Comparison of ENCODE assay signal across 8 cellular contexts in genomic region chr15:55917881-55918296, GRCh38.
DNase-seq lines count a peak whose midpoint lies in the region; ATAC-seq and TF ChIP-seq lines count a peak whose summit lies in the region.

No MANE protein-coding gene starts in this region.

- H3K36me3 ChIP-seq in MM.1S (replicated peaks; ENCODE audit: insufficient read depth, low read length), result no peaks in the 10 kb centered on the region
- no peaks in the 10 kb centered on the region for H3K36me3 ChIP-seq in WERI-Rb-1

- H3K4me3 ChIP-seq in MM.1S (ENCODE audit: low read length), result no peak overlapping the region
- no peak overlapping the region for H3K4me3 ChIP-seq in WERI-Rb-1 (ENCODE audit: low read depth, low read length)
- no peak overlapping the region for H3K4me3 ChIP-seq in right cardiac atrium (ENCODE audit: low read length)

- no peaks in the 10 kb centered on the region for H3K27me3 Mint-ChIP-seq in type B pancreatic cell

- H3F3A ChIP-seq in MM.1S (ENCODE audit: insufficient read depth, low read length), result no peaks in the 10 kb centered on the region

- H3K4me1 Mint-ChIP-seq in type B pancreatic cell (ENCODE audit: unreplicated experiment), result peaks cover 7% of the 10 kb centered on the region

- no peak overlapping the region for H3K4me3 Mint-ChIP-seq in type B pancreatic cell

- H3K9me3 ChIP-seq in MM.1S (replicated peaks; ENCODE audit: insufficient read depth, low read length) (no peaks in the 10 kb centered on the region), WERI-Rb-1 (ENCODE audit: severe bottlenecking) (no peaks in the 10 kb centered on the region), right cardiac atrium (ENCODE audit: control insufficient read depth, low read length) (no peaks in the 10 kb centered on the region)

- no peak overlapping the region for H3K27ac Mint-ChIP-seq in type B pancreatic cell

- ATAC-seq in right cardiac atrium, result peak; percentile 55 to 63

- H2AFZ ChIP-seq in MM.1S (ENCODE audit: low read length), result no peak overlapping the region

- no peak overlapping the region for H3K27ac ChIP-seq in MM.1S (ENCODE audit: low read length)
- H3K27ac ChIP-seq in WERI-Rb-1, result no peak overlapping the region
- H3K27ac ChIP-seq in right cardiac atrium (ENCODE audit: low read length), result no peak overlapping the region

- H3K27me3 ChIP-seq in MM.1S (replicated peaks; ENCODE audit: insufficient read depth, low read length) (no peaks in the 10 kb centered on the region), WERI-Rb-1 (ENCODE audit: insufficient read depth, low read depth, severe bottlenecking) (no peaks in the 10 kb centered on the region), right cardiac atrium (ENCODE audit: control insufficient read depth, insufficient read depth) (no peaks in the 10 kb centered on the region)

- no peaks in the 10 kb centered on the region for H4K20me1 ChIP-seq in MM.1S (ENCODE audit: insufficient read depth, low read length)

- TF ChIP-seq CTCF in MM.1S (IDR thresholded peaks at IDR 0.05; ENCODE audit: low read length), result peak; percentile 55
- TF ChIP-seq CTCF in WERI-Rb-1 (IDR thresholded peaks at IDR 0.05; ENCODE audit: low read depth, low read length), result peak; percentile 38; the same call in 1 of the 2 replicates
- peak; percentile 75 for TF ChIP-seq CTCF in type B pancreatic cell (conservative IDR thresholded peaks at IDR 0.05)

- 0% methylated on average over 1 of the region's 1 CpG for WGBS in right cardiac atrium

- no peaks in the 10 kb centered on the region for H3K4me1 ChIP-seq in MM.1S (ENCODE audit: low read length)
- peaks cover 1% of the 10 kb centered on the region for H3K4me1 ChIP-seq in right cardiac atrium (ENCODE audit: control insufficient read depth, insufficient read depth, low read length)

- no peaks in the 10 kb centered on the region for H3K79me2 ChIP-seq in MM.1S (ENCODE audit: low read length)

- peak; percentile 0 for DNase-seq in NCI-H146 (lab: John Stamatoyannopoulos, UW)
- no peak for DNase-seq in NCI-H146 treated with DMSO at 0.1 percent for 48 hours (lab: John Stamatoyannopoulos, UW; ENCODE audit: unreplicated experiment)
- peak; percentile 51 for DNase-seq in MM.1S
- peak; percentile 14 for DNase-seq in WERI-Rb-1
- no peak for DNase-seq in right cardiac atrium
- no peak for DNase-seq in type B pancreatic cell (ENCODE audit: extremely low spot score, unreplicated experiment)
- no peak for DNase-seq in activated gamma-delta T cell (lab: John Stamatoyannopoulos, UW)
- no peak for DNase-seq in activated CD4-positive, CD25-positive, alpha-beta regulatory T cell treated with anti-CD3 and anti-CD28 coated beads, Interleukin-2, amount 50 U/mL, for 72 hours

- no peaks in the 10 kb centered on the region for H3K36me3 Mint-ChIP-seq in type B pancreatic cell

- no peaks in the 10 kb centered on the region for H3K9me2 ChIP-seq in MM.1S (replicated peaks; ENCODE audit: insufficient read depth, low read length)

- no peaks in the 10 kb centered on the region for H3K9me3 Mint-ChIP-seq in type B pancreatic cell

- intact Hi-C loops in right cardiac atrium (cut with DNase I), result no loop called here

- no peak overlapping the region for H3K4me2 ChIP-seq in MM.1S (ENCODE audit: low read depth, low read length)

- no peak overlapping the region for H3K9ac ChIP-seq in MM.1S (ENCODE audit: low read length)

Comparison
In these comparisons a context has a peak if more than half of its experiments do, and no peak if none do; other contexts are left out.
1. DNase-seq: peak in NCI-H146 (single experiment), MM.1S (single experiment) and WERI-Rb-1 (single experiment); none in NCI-H146 treated with DMSO at 0.1 percent for 48 hours (single experiment), right cardiac atrium (0 of 3), type B pancreatic cell (single experiment), activated gamma-delta T cell (single experiment) and activated CD4-positive, CD25-positive, alpha-beta regulatory T cell treated with anti-CD3 and anti-CD28 coated beads, Interleukin-2, amount 50 U/mL, for 72 hours (single experiment).
2. Peak in every context shown above with its lines, with median percentiles within 50 percentile points of each other: CTCF ChIP-seq.